In the genomic region with DNA sequence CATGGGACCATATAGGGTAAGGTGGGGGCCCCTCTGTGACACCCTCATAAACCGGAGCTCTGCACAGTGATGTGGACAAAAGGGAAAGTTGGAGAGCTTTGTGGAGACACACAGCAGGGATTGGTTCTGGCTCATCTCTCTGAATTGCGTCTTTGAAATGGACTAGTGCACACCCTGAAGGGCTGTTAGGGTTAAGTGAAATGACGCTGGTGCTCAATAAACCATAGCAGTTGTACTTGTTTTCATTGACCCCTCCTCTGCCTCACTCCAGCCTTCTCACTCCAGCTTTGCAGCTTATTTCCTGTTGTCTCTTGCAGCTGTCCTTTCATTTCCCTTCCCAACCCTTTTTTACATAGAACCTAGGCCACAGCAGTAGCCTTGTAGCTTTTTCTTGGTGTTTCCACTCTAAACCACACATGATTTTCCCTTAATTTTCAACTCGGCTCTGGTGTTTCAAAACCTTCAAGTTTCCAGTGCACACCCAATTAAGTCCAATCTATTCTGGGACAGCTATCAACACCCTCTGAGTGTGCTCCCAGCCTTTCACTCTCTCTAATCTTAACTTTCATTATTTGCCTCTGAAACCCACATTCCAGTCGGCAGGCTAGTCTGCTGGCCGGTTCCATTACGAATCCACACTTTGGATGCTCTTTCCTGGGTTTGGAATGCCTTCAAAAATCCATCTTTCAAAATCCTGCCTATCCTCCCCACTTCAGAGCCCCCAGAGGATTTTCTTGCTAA, we compare ENCODE assay signal across 1 cellular context.
TF ChIP-seq lines count a peak whose summit lies in the region.

No MANE protein-coding gene starts in this region.

TF ChIP-seq in IMR-90, 13 proteins besides CTCF, POLR2A, EP300 and RAD21 (continued from another document):
- TF ChIP-seq NFE2L2 (IDR thresholded peaks at IDR 0.05; ENCODE audit: low read depth, low read length) = no peak
- TF ChIP-seq CHD1 (IDR thresholded peaks at IDR 0.05; ENCODE audit: low read depth, low read length) = no peak
- TF ChIP-seq, protein P1, sequence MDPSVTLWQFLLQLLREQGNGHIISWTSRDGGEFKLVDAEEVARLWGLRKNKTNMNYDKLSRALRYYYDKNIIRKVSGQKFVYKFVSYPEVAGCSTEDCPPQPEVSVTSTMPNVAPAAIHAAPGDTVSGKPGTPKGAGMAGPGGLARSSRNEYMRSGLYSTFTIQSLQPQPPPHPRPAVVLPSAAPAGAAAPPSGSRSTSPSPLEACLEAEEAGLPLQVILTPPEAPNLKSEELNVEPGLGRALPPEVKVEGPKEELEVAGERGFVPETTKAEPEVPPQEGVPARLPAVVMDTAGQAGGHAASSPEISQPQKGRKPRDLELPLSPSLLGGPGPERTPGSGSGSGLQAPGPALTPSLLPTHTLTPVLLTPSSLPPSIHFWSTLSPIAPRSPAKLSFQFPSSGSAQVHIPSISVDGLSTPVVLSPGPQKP (IDR thresholded peaks at IDR 0.05; ENCODE audit: borderline replicate concordance, low read depth, low read length) = no peak
